ENCODE assay signal across 8 cellular contexts in the genomic region with DNA sequence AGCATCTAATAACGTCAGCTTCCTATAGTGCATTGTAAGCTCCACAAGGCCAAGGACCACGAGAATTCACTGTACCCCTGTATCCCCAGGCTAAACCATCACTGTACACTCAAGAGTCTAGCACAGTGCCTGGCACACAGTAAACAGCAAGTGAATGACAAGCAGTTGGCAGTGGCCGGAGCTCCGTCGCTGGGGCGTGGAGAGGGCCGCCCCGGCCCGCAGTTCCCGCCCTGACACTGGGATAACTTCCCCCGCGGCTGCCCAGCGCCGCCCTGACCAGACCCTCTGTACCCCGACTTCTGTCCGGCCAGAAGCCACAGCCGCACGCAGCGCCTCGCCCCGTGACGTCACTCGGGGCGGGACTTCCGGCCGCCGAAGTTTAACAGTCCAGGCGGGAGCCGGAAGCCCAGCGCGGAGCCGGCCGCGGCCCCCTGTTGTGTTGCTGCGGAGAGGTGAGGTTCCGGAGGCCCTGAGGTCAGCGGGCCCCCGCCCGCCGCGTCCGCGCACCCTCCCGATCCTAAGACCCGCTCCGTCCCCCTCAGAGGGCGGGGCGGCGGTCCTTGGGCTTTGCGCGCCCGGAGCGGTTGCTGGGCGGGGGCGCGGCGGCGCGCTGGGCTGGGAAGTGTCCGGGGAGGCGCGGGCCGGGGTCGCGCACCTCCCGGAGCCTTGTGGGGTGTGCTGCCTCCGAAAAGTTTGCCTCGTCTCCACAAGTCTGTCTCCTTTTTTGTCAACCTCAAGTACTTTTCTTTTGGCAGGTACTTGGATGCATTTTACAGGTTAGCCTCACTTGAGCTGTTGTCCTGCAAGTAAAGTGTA. TPM values are rescaled to one million over a fixed set of nuclear protein-coding genes. Genes with fewer than 3 reads are reported as not detected.
DNase-seq lines count a peak whose midpoint lies in the region; ATAC-seq, FAIRE-seq and TF ChIP-seq lines count a peak whose summit lies in the region.

NEDD1 (plus strand) TSS at position 409 of the 816 bp plus-strand sequence. CDS start 2,503 bp downstream, outside the sequence.

- BruUV-seq in OCI-LY7 (replicated peaks; lab: Mats Ljungman, UMichigan), result no TSS peak

- CTCF ChIA-PET in OCI-LY7 (lab: Charles Lee; ENCODE audit: unreplicated experiment), result no interaction called here

- peaks cover 22% of the 10 kb centered on the region; the same call in 1 of the 2 replicates for H3K36me3 ChIP-seq in OCI-LY7 (ENCODE audit: insufficient read depth, low read length)

- no peaks in the 10 kb centered on the region for H3K9me2 ChIP-seq in OCI-LY7 (ENCODE audit: insufficient read depth, low read length)

- H3K4me1 ChIP-seq in OCI-LY7 (ENCODE audit: insufficient read depth, low read length, poor library complexity, severe bottlenecking), result peaks cover 42% of the 10 kb centered on the region

- H3K4me3 ChIP-seq in OCI-LY7 (ENCODE audit: low read depth, low read length, poor library complexity, severe bottlenecking), result peak within 1 kb of the TSS; percentile 95
- H3K4me3 ChIP-seq in epithelial cell of proximal tubule (ENCODE audit: low read depth, low read length), result peak within 1 kb of the TSS; percentile 87

- peak; percentile 94 for ATAC-seq in GM21381 (IDR thresholded peaks at IDR 0.05; ENCODE audit: unreplicated experiment)

- no peak for FAIRE-seq in D721Med (lab: Jason Lieb, UNC)

- intact Hi-C loops in OCI-LY7 (cut with micrococcal nuclease; ENCODE audit: unreplicated experiment), result loop anchor here (10.0 kb wide), 1 partner anchor 1468 kb away; no protein-coding TSS in a partner anchor

- H3K27ac ChIP-seq in OCI-LY7 (ENCODE audit: low read depth, low read length, poor library complexity, severe bottlenecking), result peak within 1 kb of the TSS; percentile 51

- TF ChIP-seq CTCF in D721Med (IDR thresholded peaks at IDR 0.05; ENCODE audit: insufficient read depth, missing control alignments) (no peak), OCI-LY7 (conservative IDR thresholded peaks at IDR 0.05; ENCODE audit: low read length) (no peak), epithelial cell of proximal tubule (conservative IDR thresholded peaks at IDR 0.05; ENCODE audit: low read depth, low read length) (no peak)

- H2AFZ ChIP-seq in OCI-LY7 (ENCODE audit: low read length), result peak within 1 kb of the TSS; percentile 99

- H3K79me2 ChIP-seq in OCI-LY7 (ENCODE audit: insufficient read depth, low read depth, low read length), result peaks cover 49% of the 10 kb centered on the region

- H3K9me3 ChIP-seq in OCI-LY7 (ENCODE audit: low read length), result no peaks in the 10 kb centered on the region

- peak; percentile 58 for DNase-seq in D721Med (ENCODE audit: insufficient read length, low spot score)
- DNase-seq in HT1080 (ENCODE audit: low read depth), result peak; percentile 83
- peak; percentile 88 for DNase-seq in OCI-LY7 (ENCODE audit: low spot score)
- peak; percentile 81 for DNase-seq in activated T-cell treated with anti-CD3 and anti-CD28 coated beads for 48 hours (ENCODE audit: low read depth)
- peak; percentile 2 for DNase-seq in epithelial cell of proximal tubule (ENCODE audit: low read depth)
- peak; percentile 81 for DNase-seq in mucosa of gallbladder (ENCODE audit: low spot score)
- peak; percentile 76 for DNase-seq in stimulated activated CD8-positive, alpha-beta memory T cell treated with anti-CD3 and anti-CD28 coated beads, Interleukin-4, amount 100 ng/mL, for 24 hours (ENCODE audit: low read depth)

- peak within 1 kb of the TSS; percentile 97 for H3K4me2 ChIP-seq in OCI-LY7 (ENCODE audit: low read length)

- POLR2A ChIA-PET in OCI-LY7 (lab: Charles Lee), result interaction anchor here (0.5 to 1.4 kb wide), 5 partner anchors 10 to 1921 kb away, joined by 3 to 7 read pairs (median 3); no protein-coding TSS in a partner anchor

- H4K20me1 ChIP-seq in OCI-LY7 (ENCODE audit: insufficient read depth, low read length), result peaks cover 13% of the 10 kb centered on the region; the same call in 1 of the 2 replicates

RNA-seq across cellular contexts. Expression of gene NEDD1, which starts in this region (rescaled TPM):
- 30.1 and 31.0 TPM in 2 replicates for total RNA-seq in HT1080 (2014; rRNA removed; shearing (Covaris generic))
- polyA plus RNA-seq in HT1080 (2015; cell fraction: cytosol; rRNA removed), result 16.6 and 20.4 TPM in 2 replicates
- 19.4 and 26.0 TPM in 2 replicates for polyA plus RNA-seq in HT1080 (2015; cell fraction: nucleus; rRNA removed)
- total RNA-seq in OCI-LY7 (2014; rRNA removed; shearing (Covaris generic)), result 30.7 and 39.2 TPM in 2 replicates
- total RNA-seq in OCI-LY7 (2022) (32.8 and 39.3 TPM in 2 replicates), epithelial cell of proximal tubule (30.6 and 37.2 TPM in 2 replicates), mucosa of gallbladder (13.0 TPM)

Comparison
In these comparisons a context has a peak if more than half of its experiments do, and no peak if none do; other contexts are left out.
1. Peak in every context shown above with its lines: DNase-seq, ATAC-seq, H3K4me3 ChIP-seq and H3K27ac ChIP-seq.
2. DNase-seq: peak in every context shown above with its lines; median percentile 88 in OCI-LY7; 83 in HT1080; 81 in activated T-cell treated with anti-CD3 and anti-CD28 coated beads for 48 hours; 81 in mucosa of gallbladder; 76 in stimulated activated CD8-positive, alpha-beta memory T cell treated with anti-CD3 and anti-CD28 coated beads, Interleukin-4, amount 100 ng/mL, for 24 hours; 58 in D721Med; 2 in epithelial cell of proximal tubule.